Comparison of ENCODE assay signal across 7 cellular contexts in genomic region chr4:4860803-4861591, GRCh38. TPM values are rescaled to one million over a fixed set of nuclear protein-coding genes. Genes with fewer than 3 reads are reported as not detected.
A peak's percentile ranks its signal among the peaks of the same experiment; 100 is the strongest.
DNase-seq lines count a peak whose midpoint lies in the region; ATAC-seq and TF ChIP-seq lines count a peak whose summit lies in the region.

No MANE protein-coding gene starts in this region.

- no peak for TF ChIP-seq CTCF in HFF-Myc (IDR thresholded peaks at IDR 0.05; ENCODE audit: low read depth, low read length, missing control alignments)

- H3K9me3 Mint-ChIP-seq in activated T-helper 17 cell treated with anti-CD3 and anti-CD28 coated beads, Interleukin-2, amount 50 U/mL, for 72 hours: peaks cover 4% of the 10 kb centered on the region
- H3K9me3 Mint-ChIP-seq in stimulated activated naive CD8-positive, alpha-beta T cell treated with anti-CD3 and anti-CD28 coated beads, Interleukin-15, amount 100 ng/mL, for 72 hours: no peaks in the 10 kb centered on the region

- peaks cover 73% of the 10 kb centered on the region for H3K27me3 Mint-ChIP-seq in activated T-helper 17 cell treated with anti-CD3 and anti-CD28 coated beads, Interleukin-2, amount 50 U/mL, for 72 hours
- H3K27me3 Mint-ChIP-seq in stimulated activated naive CD8-positive, alpha-beta T cell treated with anti-CD3 and anti-CD28 coated beads, Interleukin-15, amount 100 ng/mL, for 72 hours: peaks cover 92% of the 10 kb centered on the region

- no peaks in the 10 kb centered on the region for H3K36me3 ChIP-seq in iPS-15b (ENCODE audit: control insufficient read depth, insufficient read depth, low read length)

- H3K4me3 ChIP-seq in HFF-Myc (replicated peaks; ENCODE audit: low read depth, low read length) (peak overlapping the region; percentile 89), iPS-15b (ENCODE audit: low read depth, low read length) (peak overlapping the region; percentile 32)

- ATAC-seq in activated T-helper 17 cell treated with anti-CD3 and anti-CD28 coated beads, Interleukin-2, amount 50 U/mL, for 72 hours (replicated peaks): no peak
- no peak for ATAC-seq in stimulated activated naive CD8-positive, alpha-beta T cell treated with anti-CD3 and anti-CD28 coated beads, Interleukin-15, amount 100 ng/mL, for 72 hours
- no peak for ATAC-seq in GM19397 (IDR thresholded peaks at IDR 0.05; ENCODE audit: unreplicated experiment)

- H3K36me3 Mint-ChIP-seq in activated T-helper 17 cell treated with anti-CD3 and anti-CD28 coated beads, Interleukin-2, amount 50 U/mL, for 72 hours (ENCODE audit: low read depth): peaks cover 19% of the 10 kb centered on the region

- H3K4me1 ChIP-seq in iPS-15b (ENCODE audit: control insufficient read depth, insufficient read depth, low read length): peaks cover 12% of the 10 kb centered on the region

- peaks cover 7% of the 10 kb centered on the region for H3K4me1 Mint-ChIP-seq in activated T-helper 17 cell treated with anti-CD3 and anti-CD28 coated beads, Interleukin-2, amount 50 U/mL, for 72 hours
- peaks cover 65% of the 10 kb centered on the region for H3K4me1 Mint-ChIP-seq in stimulated activated naive CD8-positive, alpha-beta T cell treated with anti-CD3 and anti-CD28 coated beads, Interleukin-15, amount 100 ng/mL, for 72 hours

- peaks cover 93% of the 10 kb centered on the region for H3K27me3 ChIP-seq in iPS-15b (ENCODE audit: control insufficient read depth, insufficient read depth, low read length)

- H3K9me3 ChIP-seq in iPS-15b (ENCODE audit: control insufficient read depth, insufficient read depth, low read length): no peaks in the 10 kb centered on the region

- DNase-seq in HFF-Myc (ENCODE audit: extremely low read depth, low read depth): no peak
- no peak for DNase-seq in stimulated activated naive CD8-positive, alpha-beta T cell treated with anti-CD3 and anti-CD28 coated beads, Interleukin-15, amount 100 ng/mL, for 72 hours
- DNase-seq in HuH-7 (ENCODE audit: low spot score): no peak
- no peak for DNase-seq in GDM1 (lab: John Stamatoyannopoulos, UW)

- H3K9ac ChIP-seq in iPS-15b (ENCODE audit: low read depth, low read length): no peak overlapping the region

- H3K27ac Mint-ChIP-seq in activated T-helper 17 cell treated with anti-CD3 and anti-CD28 coated beads, Interleukin-2, amount 50 U/mL, for 72 hours: no peak overlapping the region
- H3K27ac Mint-ChIP-seq in stimulated activated naive CD8-positive, alpha-beta T cell treated with anti-CD3 and anti-CD28 coated beads, Interleukin-15, amount 100 ng/mL, for 72 hours: no peak overlapping the region

- peak overlapping the region; percentile 70 for H3K4me3 Mint-ChIP-seq in activated T-helper 17 cell treated with anti-CD3 and anti-CD28 coated beads, Interleukin-2, amount 50 U/mL, for 72 hours
- peak overlapping the region; percentile 81 to 84 for H3K4me3 Mint-ChIP-seq in stimulated activated naive CD8-positive, alpha-beta T cell treated with anti-CD3 and anti-CD28 coated beads, Interleukin-15, amount 100 ng/mL, for 72 hours

RNA-seq across cellular contexts. Expression of gene MSX1, which starts 1.5 kb away (rescaled TPM):
- not detected for total RNA-seq in activated T-helper 17 cell treated with anti-CD3 and anti-CD28 coated beads, Interleukin-2, amount 50 U/mL, for 72 hours
